Comparison of ENCODE assay signal across 8 cellular contexts in the genomic region with DNA sequence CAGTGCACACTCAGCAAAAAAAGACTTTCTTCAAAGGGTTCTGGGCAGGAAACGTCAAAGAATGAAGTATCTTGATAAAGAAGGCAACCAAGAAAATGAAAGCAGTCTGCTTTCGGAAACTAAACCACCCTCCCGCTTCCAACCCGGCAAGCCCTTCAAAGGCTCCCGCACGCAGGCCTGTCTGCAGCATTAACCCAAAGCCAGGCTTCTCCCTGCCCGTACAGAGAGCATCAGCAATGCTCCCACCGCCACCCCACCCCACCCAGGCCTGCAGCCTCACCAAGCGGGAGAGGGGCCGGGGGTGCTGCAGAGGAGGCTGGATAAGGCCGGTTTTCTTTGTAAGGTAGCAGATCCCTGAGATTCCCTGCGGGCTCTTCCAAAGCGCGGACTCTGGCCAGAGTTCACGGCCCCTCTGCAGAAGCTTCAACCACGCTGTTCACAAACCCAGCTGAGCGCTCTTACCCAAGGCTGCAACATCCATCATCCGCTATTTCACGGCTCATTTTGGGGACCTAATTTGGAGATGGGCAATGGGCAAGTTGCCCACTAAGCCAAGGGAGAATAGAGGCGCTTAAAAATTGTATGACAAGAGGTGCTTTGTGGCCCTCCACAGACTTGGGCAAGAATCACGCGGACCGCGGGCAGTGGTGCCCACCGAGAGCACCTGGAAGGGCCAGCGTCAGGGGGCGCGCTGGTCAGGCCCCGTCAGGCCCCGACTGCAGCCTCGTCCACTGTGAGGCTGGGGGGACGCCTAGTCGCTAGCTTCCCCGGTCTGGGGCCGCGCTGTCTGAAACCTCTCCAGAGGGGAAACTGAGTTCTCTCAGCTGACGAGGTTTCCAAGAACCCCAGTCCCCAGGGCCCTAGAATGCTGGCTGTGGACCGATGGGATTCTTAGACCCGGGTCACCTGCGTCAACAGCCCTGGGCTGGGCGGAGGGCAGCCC.
DNase-seq lines count a peak whose midpoint lies in the region; ATAC-seq and TF ChIP-seq lines count a peak whose summit lies in the region.

No MANE protein-coding gene starts in this region.

- H3K4me3 Mint-ChIP-seq in activated CD4-positive, alpha-beta T cell treated with anti-CD3 and anti-CD28 coated beads, Interleukin-2, amount 10 ng/mL, durations not matched to agents 24 days and 14 days, result peak overlapping the region; percentile 79

- TF ChIP-seq POLR2A in heart left ventricle (IDR thresholded peaks at IDR 0.05) (no peak), transverse colon (IDR thresholded peaks at IDR 0.05) (no peak)

- peak overlapping the region in 4 of 12 donors; percentile 5 to 40 (median 11) for H3K4me3 ChIP-seq in heart left ventricle
- peak overlapping the region in 3 of 4 donors; percentile 17 to 42 (median 19) for H3K4me3 ChIP-seq in transverse colon
- no peak overlapping the region for H3K4me3 ChIP-seq in BE2C (ENCODE audit: low read depth, low read length)

- H3K4me1 ChIP-seq in heart left ventricle, result peaks cover 0 to 18% (median 2%) of the 10 kb centered on the region in 12 donors
- H3K4me1 ChIP-seq in transverse colon, result peaks cover 0 to 20% (median 14%) of the 10 kb centered on the region in 4 donors
- H3K4me1 ChIP-seq in BE2C, result peaks cover 5% of the 10 kb centered on the region; the same call in 1 of the 2 replicates

- H3K9me3 ChIP-seq in heart left ventricle, result no peaks in the 10 kb centered on the region
- no peaks in the 10 kb centered on the region for H3K9me3 ChIP-seq in transverse colon
- H3K9me3 ChIP-seq in BE2C, result no peaks in the 10 kb centered on the region

- H3K27me3 Mint-ChIP-seq in activated CD4-positive, alpha-beta T cell treated with anti-CD3 and anti-CD28 coated beads, Interleukin-2, amount 10 ng/mL, durations not matched to agents 24 days and 14 days, result peaks cover 9% of the 10 kb centered on the region

- intact Hi-C loops in Right ventricle myocardium inferior (cut with DNase I), result no loop called here
- intact Hi-C loops in heart left ventricle (cut with DNase I), result no loop called here
- intact Hi-C loops in activated CD4-positive, alpha-beta T cell treated with anti-CD3 and anti-CD28 coated beads, Interleukin-2, amount 10 ng/mL, durations not matched to agents 24 days and 14 days (cut with micrococcal nuclease), result loop anchor here (1.0 to 5.0 kb wide), 2 partner anchors 49 to 87 kb away; no protein-coding TSS in a partner anchor
- intact Hi-C loops in transverse colon (cut with DNase I; ENCODE audit: low total_unique reads), result no loop called here

- 82 to 86% (median 84%) methylated on average over 32 to 41 of the region's 41 CpGs for WGBS in heart left ventricle, 4 donors
- WGBS in transverse colon (ENCODE audit: low coverage in 1 of 2), 2 donors, result 76 to 88% methylated on average over 5 to 29 of the region's 41 CpGs

- no peaks in the 10 kb centered on the region for H3K36me3 ChIP-seq in heart left ventricle
- no peaks in the 10 kb centered on the region for H3K36me3 ChIP-seq in transverse colon
- H3K36me3 ChIP-seq in BE2C, result no peaks in the 10 kb centered on the region

- TF ChIP-seq EP300 in transverse colon (IDR thresholded peaks at IDR 0.05; ENCODE audit: low read depth), result no peak

- no peaks in the 10 kb centered on the region for H3K9me3 Mint-ChIP-seq in activated CD4-positive, alpha-beta T cell treated with anti-CD3 and anti-CD28 coated beads, Interleukin-2, amount 10 ng/mL, durations not matched to agents 24 days and 14 days

- H3K27ac ChIP-seq in heart left ventricle, result peak overlapping the region in 1 of 12 donors; percentile 28
- peak overlapping the region; percentile 40 to 74 (median 67) for H3K27ac ChIP-seq in transverse colon

- ATAC-seq in Right ventricle myocardium inferior (no peak), heart left ventricle (no peak)

- H3K4me1 Mint-ChIP-seq in activated CD4-positive, alpha-beta T cell treated with anti-CD3 and anti-CD28 coated beads, Interleukin-2, amount 10 ng/mL, durations not matched to agents 24 days and 14 days, result peaks cover 50% of the 10 kb centered on the region

- TF ChIP-seq CTCF in heart left ventricle (IDR thresholded peaks at IDR 0.05) (no peak), transverse colon (IDR thresholded peaks at IDR 0.05) (no peak), BE2C (IDR thresholded peaks at IDR 0.05; ENCODE audit: low read depth, low read length) (no peak)

- H3K27me3 ChIP-seq in heart left ventricle (peaks cover 0 to 31% (median 9%) of the 10 kb centered on the region in 9 donors), transverse colon (peaks cover 12% of the 10 kb centered on the region), BE2C (no peaks in the 10 kb centered on the region)

- DNase-seq in Right ventricle myocardium inferior (ENCODE audit: missing footprints) (peak; percentile 65), heart left ventricle (no peak), germinal center (ENCODE audit: low spot score) (peak; percentile 15), transverse colon (no peak), KBM-7 (no peak), BE2C (no peak), NCI-H526 (lab: John Stamatoyannopoulos, UW) (no peak)
- peak; percentile 90 for DNase-seq in activated CD4-positive, alpha-beta T cell treated with anti-CD3 and anti-CD28 coated beads, Interleukin-2, amount 10 ng/mL, durations not matched to agents 24 days and 14 days

- in situ Hi-C loops in transverse colon (cut with MboI; ENCODE audit: low pct_ligation_motif_present in 1 of 4, low pct_unique_long_range_greater_than_20kb in 1 of 4, low sequenced_read_pairs in 3 of 4) (no loop called here), KBM-7 (cut with MboI; ENCODE audit: low pct_unique_long_range_greater_than_20kb, low sequenced_read_pairs) (no loop called here)

- no peaks in the 10 kb centered on the region for H3K36me3 Mint-ChIP-seq in activated CD4-positive, alpha-beta T cell treated with anti-CD3 and anti-CD28 coated beads, Interleukin-2, amount 10 ng/mL, durations not matched to agents 24 days and 14 days (ENCODE audit: low read depth)

- H3K27ac Mint-ChIP-seq in activated CD4-positive, alpha-beta T cell treated with anti-CD3 and anti-CD28 coated beads, Interleukin-2, amount 10 ng/mL, durations not matched to agents 24 days and 14 days, result peak overlapping the region; percentile 91

Comparison
In these comparisons a context has a peak if more than half of its experiments do, and no peak if none do; other contexts are left out.
1. DNase-seq: peak in Right ventricle myocardium inferior (single experiment), activated CD4-positive, alpha-beta T cell treated with anti-CD3 and anti-CD28 coated beads, Interleukin-2, amount 10 ng/mL, durations not matched to agents 24 days and 14 days (single experiment) and germinal center (single experiment); none in heart left ventricle (0 of 5), transverse colon (single experiment), KBM-7 (single experiment), BE2C (single experiment) and NCI-H526 (0 of 2).